Comparison of ENCODE assay signal across 15 cellular contexts in genomic region chr7:81159402-81159801, GRCh38.
DNase-seq lines count a peak whose midpoint lies in the region; ATAC-seq, FAIRE-seq and TF ChIP-seq lines count a peak whose summit lies in the region.
"Had no signal": no experiment of that assay in that cellular context is flagged by ENCODE, and none has a peak within 500 bp of the region (broad histone marks: within the 10 kb centered on the region; RNA-seq: fewer than 3 reads in every experiment).

No MANE protein-coding gene starts in this region.

- H3K4me1 Mint-ChIP-seq in activated CD4-positive, alpha-beta T cell treated with anti-CD3 and anti-CD28 coated beads, Interleukin-2, amount 10 ng/mL, durations not matched to agents 7 days and 5 days: no peaks in the 10 kb centered on the region
- no peaks in the 10 kb centered on the region for H3K4me1 Mint-ChIP-seq in activated naive CD8-positive, alpha-beta T cell treated with anti-CD3 and anti-CD28 coated beads, Interleukin-2, amount 50 U/mL, for 24 hours
- H3K4me1 Mint-ChIP-seq: activated B cell treated with CpG ODN at 0.5 μM for 24 hours had no signal

- CTCF ChIA-PET in HepG2 (lab: Yijun Ruan, JAX; ENCODE audit: low intra/inter-chr PET ratio, low total read pairs) (no interaction called here), Panc1 (lab: Charles Lee) (no interaction called here)
- CTCF ChIA-PET in activated CD4-positive, alpha-beta T cell treated with anti-CD3 and anti-CD28 coated beads, Interleukin-2, amount 10 ng/mL, durations not matched to agents 7 days and 5 days (lab: Charles Lee): no interaction called here

- POLR2A ChIA-PET in HepG2 (lab: Yijun Ruan, JAX): no interaction called here
- POLR2A ChIA-PET in Panc1 (lab: Charles Lee): no interaction called here
- POLR2A ChIA-PET in activated CD4-positive, alpha-beta T cell treated with anti-CD3 and anti-CD28 coated beads, Interleukin-2, amount 10 ng/mL, durations not matched to agents 7 days and 5 days (lab: Charles Lee): no interaction called here

- H3K4me2 ChIP-seq in HepG2 (ENCODE audit: low read depth, low read length): no peak overlapping the region

- DNase-seq in HepG2 (ENCODE audit: low spot score) (peak; percentile 65), right lobe of liver (no peak), Panc1 (ENCODE audit: low read depth, low spot score) (no peak), fibroblast of the aortic adventitia (ENCODE audit: low read depth) (peak; percentile 16), NOMO-1 (lab: John Stamatoyannopoulos, UW; ENCODE audit: unreplicated experiment in 2 of 2) (no peak)
- DNase-seq in activated CD4-positive, alpha-beta T cell treated with anti-CD3 and anti-CD28 coated beads, Interleukin-2, amount 10 ng/mL, durations not matched to agents 7 days and 5 days: no peak
- no peak for DNase-seq in activated naive CD8-positive, alpha-beta T cell treated with anti-CD3 and anti-CD28 coated beads, Interleukin-2, amount 50 U/mL, for 24 hours
- DNase-seq: activated B cell treated with CpG ODN at 0.5 μM for 24 hours, Caco-2, MM.1S, NCI-H345, occipital lobe, stomach had no signal

- no TSS peak for BruUV-seq in HepG2 (replicated peaks; lab: Mats Ljungman, UMichigan)
- no TSS peak for BruUV-seq in Panc1 (replicated peaks; lab: Mats Ljungman, UMichigan)

- no peak for FAIRE-seq in HepG2 (lab: Jason Lieb, UNC)

- H3K36me3 ChIP-seq in HepG2 (replicated peaks in 1 of 2; ENCODE audit: control insufficient read depth in 1 of 2, insufficient read depth in 2 of 2, low read length in 2 of 2) (no peaks in the 10 kb centered on the region), right lobe of liver (no peaks in the 10 kb centered on the region), Panc1 (ENCODE audit: control insufficient read depth, insufficient read depth, low read length) (no peaks in the 10 kb centered on the region)
- H3K36me3 ChIP-seq: stomach had no signal

- no peaks in the 10 kb centered on the region for H3K79me2 ChIP-seq in HepG2 (ENCODE audit: insufficient read depth, low read length)

- no peak for TF ChIP-seq POLR2A in HepG2 (IDR thresholded peaks at IDR 0.05; ENCODE audit: insufficient read depth in 1 of 2, low read depth in 2 of 2, low read length in 2 of 2)
- no peak for TF ChIP-seq POLR2A in right lobe of liver (IDR thresholded peaks at IDR 0.05)

- peaks cover 2% of the 10 kb centered on the region for H3K9me3 Mint-ChIP-seq in activated CD4-positive, alpha-beta T cell treated with anti-CD3 and anti-CD28 coated beads, Interleukin-2, amount 10 ng/mL, durations not matched to agents 7 days and 5 days
- peaks cover 4% of the 10 kb centered on the region for H3K9me3 Mint-ChIP-seq in activated naive CD8-positive, alpha-beta T cell treated with anti-CD3 and anti-CD28 coated beads, Interleukin-2, amount 50 U/mL, for 24 hours
- H3K9me3 Mint-ChIP-seq: activated B cell treated with CpG ODN at 0.5 μM for 24 hours had no signal

- no peak for TF ChIP-seq RAD21 in HepG2 (CRISPR knock-in tag; IDR thresholded peaks at IDR 0.05)

- H3K27me3 ChIP-seq in HepG2 (ENCODE audit: control insufficient read depth in 1 of 2, insufficient read depth in 2 of 2, low read length in 2 of 2) (no peaks in the 10 kb centered on the region), right lobe of liver (no peaks in the 10 kb centered on the region), Panc1 (ENCODE audit: control insufficient read depth, insufficient read depth, low read length) (no peaks in the 10 kb centered on the region)
- H3K27me3 ChIP-seq: stomach had no signal

- intact Hi-C loops in HepG2 (cut with micrococcal nuclease; ENCODE audit: unreplicated experiment): no loop called here
- intact Hi-C loops in right lobe of liver (cut with DNase I): no loop called here
- intact Hi-C loops in Panc1 (cut with micrococcal nuclease; ENCODE audit: unreplicated experiment): no loop called here

- WGBS in HepG2 (ENCODE audit: low lambda C conversion rate): 73% methylated on average over 2 of the region's 2 CpGs
- 52% methylated on average over 2 of the region's 2 CpGs for WGBS in right lobe of liver (ENCODE audit: insufficient coverage, low coverage, low lambda C conversion rate, missing lambda C conversion rate)

- no peaks in the 10 kb centered on the region for H4K20me1 ChIP-seq in HepG2 (ENCODE audit: insufficient read depth, low read length)

- ATAC-seq in HepG2: no peak
- no peak for ATAC-seq in right lobe of liver
- peak; percentile 53; the same call in 1 of the 2 replicates for ATAC-seq in Panc1
- ATAC-seq in HG02981 (IDR thresholded peaks at IDR 0.05; ENCODE audit: unreplicated experiment): no peak
- ATAC-seq in activated naive CD8-positive, alpha-beta T cell treated with anti-CD3 and anti-CD28 coated beads, Interleukin-2, amount 50 U/mL, for 24 hours: no peak

- no peaks in the 10 kb centered on the region for H3K27me3 Mint-ChIP-seq in activated CD4-positive, alpha-beta T cell treated with anti-CD3 and anti-CD28 coated beads, Interleukin-2, amount 10 ng/mL, durations not matched to agents 7 days and 5 days
- H3K27me3 Mint-ChIP-seq in activated naive CD8-positive, alpha-beta T cell treated with anti-CD3 and anti-CD28 coated beads, Interleukin-2, amount 50 U/mL, for 24 hours: no peaks in the 10 kb centered on the region
- H3K27me3 Mint-ChIP-seq: activated B cell treated with CpG ODN at 0.5 μM for 24 hours had no signal

- no peak overlapping the region for H3K9ac ChIP-seq in HepG2 (ENCODE audit: insufficient read depth, low read depth, low read length)

- in situ Hi-C loops in HepG2 (cut with HindIII; ENCODE audit: extremely low pct_ligation_motif_present, low pct_unique_long_range_greater_than_20kb): no loop called here
- in situ Hi-C loops in Panc1 (cut with HindIII; ENCODE audit: low pct_unique_long_range_greater_than_20kb, low sequenced_read_pairs): no loop called here

- H3K36me3 Mint-ChIP-seq in activated CD4-positive, alpha-beta T cell treated with anti-CD3 and anti-CD28 coated beads, Interleukin-2, amount 10 ng/mL, durations not matched to agents 7 days and 5 days (ENCODE audit: low read depth): no peaks in the 10 kb centered on the region
- no peaks in the 10 kb centered on the region for H3K36me3 Mint-ChIP-seq in activated naive CD8-positive, alpha-beta T cell treated with anti-CD3 and anti-CD28 coated beads, Interleukin-2, amount 50 U/mL, for 24 hours (ENCODE audit: low read depth)
- H3K36me3 Mint-ChIP-seq: brain had no signal

- H3K9me3 ChIP-seq in HepG2 (ENCODE audit: low read length) (no peaks in the 10 kb centered on the region), right lobe of liver (no peaks in the 10 kb centered on the region), Panc1 (ENCODE audit: control insufficient read depth, insufficient read depth, low read depth, low read length) (no peaks in the 10 kb centered on the region)
- H3K9me3 ChIP-seq: Caco-2, stomach had no signal

- H3K4me3 ChIP-seq in HepG2 (replicated peaks in 1 of 3; ENCODE audit: insufficient read depth in 1 of 3, low read depth in 2 of 3, low read length in 3 of 3) (no peak overlapping the region), right lobe of liver (no peak overlapping the region), Panc1 (ENCODE audit: low read depth in 2 of 2, low read length in 2 of 2) (no peak overlapping the region), fibroblast of the aortic adventitia (ENCODE audit: low read depth, low read length) (no peak overlapping the region)
- H3K4me3 ChIP-seq: stomach had no signal

- H3K27ac Mint-ChIP-seq in activated CD4-positive, alpha-beta T cell treated with anti-CD3 and anti-CD28 coated beads, Interleukin-2, amount 10 ng/mL, durations not matched to agents 7 days and 5 days: no peak overlapping the region
- H3K27ac Mint-ChIP-seq in activated naive CD8-positive, alpha-beta T cell treated with anti-CD3 and anti-CD28 coated beads, Interleukin-2, amount 50 U/mL, for 24 hours: no peak overlapping the region
- H3K27ac Mint-ChIP-seq: activated B cell treated with CpG ODN at 0.5 μM for 24 hours, brain had no signal

- no peak overlapping the region for H3K4me3 Mint-ChIP-seq in activated CD4-positive, alpha-beta T cell treated with anti-CD3 and anti-CD28 coated beads, Interleukin-2, amount 10 ng/mL, durations not matched to agents 7 days and 5 days
- no peak overlapping the region for H3K4me3 Mint-ChIP-seq in activated naive CD8-positive, alpha-beta T cell treated with anti-CD3 and anti-CD28 coated beads, Interleukin-2, amount 50 U/mL, for 24 hours
- H3K4me3 Mint-ChIP-seq: activated B cell treated with CpG ODN at 0.5 μM for 24 hours, brain had no signal

- TF ChIP-seq CTCF in HepG2 (CRISPR knock-in tag; IDR thresholded peaks at IDR 0.05): no peak
- no peak for TF ChIP-seq CTCF in right lobe of liver (IDR thresholded peaks at IDR 0.05)
- TF ChIP-seq CTCF in Panc1 (IDR thresholded peaks at IDR 0.05): no peak
- no peak for TF ChIP-seq CTCF in fibroblast of the aortic adventitia (IDR thresholded peaks at IDR 0.05; ENCODE audit: insufficient read depth, low read length)

- H3K27ac ChIP-seq in HepG2 (ENCODE audit: extremely low read length, insufficient read depth, low read length): no peak overlapping the region
- no peak overlapping the region for H3K27ac ChIP-seq in right lobe of liver
- peak overlapping the region; percentile 60; the same call in 1 of the 2 replicates for H3K27ac ChIP-seq in Panc1 (ENCODE audit: low read length)
- H3K27ac ChIP-seq: stomach had no signal

- no peak overlapping the region for H2AFZ ChIP-seq in HepG2 (ENCODE audit: low read length)

- TF ChIP-seq EP300 in HepG2 (IDR thresholded peaks at IDR 0.05; ENCODE audit: low read depth in 2 of 2, low read length in 2 of 2) (no peak), HepG2 (CRISPR knock-in tag; IDR thresholded peaks at IDR 0.05; ENCODE audit: borderline replicate concordance) (no peak)

- H3K4me1 ChIP-seq in HepG2 (ENCODE audit: insufficient read depth, low read length) (peaks cover 44% of the 10 kb centered on the region), right lobe of liver (peaks cover 0 to 8% (median 0%) of the 10 kb centered on the region in 4 donors), Panc1 (ENCODE audit: control insufficient read depth, insufficient read depth, low read length) (no peaks in the 10 kb centered on the region; the same call in 1 of the 2 replicates)

TF ChIP-seq in HepG2, 621 proteins besides CTCF, POLR2A, EP300 and RAD21 (continues in another document):
- TF ChIP-seq ATF3 (CRISPR knock-in tag; IDR thresholded peaks at IDR 0.05): peak; percentile 50; the same call in 1 of the 2 replicates

Comparison
In these comparisons a context has a peak if more than half of its experiments do, and no peak if none do; other contexts are left out.
1. DNase-seq: peak in HepG2 (single experiment) and fibroblast of the aortic adventitia (single experiment); none in right lobe of liver (0 of 3), Panc1 (single experiment), NOMO-1 (0 of 2), activated CD4-positive, alpha-beta T cell treated with anti-CD3 and anti-CD28 coated beads, Interleukin-2, amount 10 ng/mL, durations not matched to agents 7 days and 5 days (single experiment) and activated naive CD8-positive, alpha-beta T cell treated with anti-CD3 and anti-CD28 coated beads, Interleukin-2, amount 50 U/mL, for 24 hours (single experiment).